In genomic region chr1:243917177-243917862, GRCh38 we compare ENCODE assay signal across 8 cellular contexts.
DNase-seq lines count a peak whose midpoint lies in the region; TF ChIP-seq lines count a peak whose summit lies in the region.

No MANE protein-coding gene starts in this region.

- H3K79me2 ChIP-seq in H9 (ENCODE audit: insufficient read depth, low read length) (no peaks in the 10 kb centered on the region), smooth muscle cell (ENCODE audit: low read depth) (no peaks in the 10 kb centered on the region)

- H3K14ac ChIP-seq in H9 (ENCODE audit: insufficient read depth, low read length): 0 out of 2 replicates have a peak overlapping the region, but pooled peaks have one; percentile 39

- H2AFZ ChIP-seq in H9 (ENCODE audit: low read length) (no peak overlapping the region), smooth muscle cell (ENCODE audit: low read depth) (peak overlapping the region; percentile 10)

- H3K4me1 ChIP-seq in H9 (ENCODE audit: insufficient read depth, low read length) (no peaks in the 10 kb centered on the region), smooth muscle cell (ENCODE audit: low read depth) (peaks cover 8% of the 10 kb centered on the region)

- H2BK15ac ChIP-seq in H9 (ENCODE audit: low read depth, low read length): no peak overlapping the region

- no peak overlapping the region for H4K5ac ChIP-seq in H9 (ENCODE audit: insufficient read length, low read depth, low read length)

- no peaks in the 10 kb centered on the region for H3K36me3 ChIP-seq in smooth muscle cell (ENCODE audit: low read depth)

- in situ Hi-C loops in ACHN (cut with HindIII; ENCODE audit: low pct_ligation_motif_present, low pct_unique_long_range_greater_than_20kb, low sequenced_read_pairs): no loop called here

- whole genome bisulfite sequencing in H9 (ENCODE audit: extremely low coverage, insufficient read length, low lambda C conversion rate): no CpG with 5 or more reads among the region's 58 CpGs
- WGBS in smooth muscle cell (ENCODE audit: low lambda C conversion rate): 1% methylated on average over 39 of the region's 58 CpGs

- H3K27me3 ChIP-seq in H9 (ENCODE audit: insufficient read depth, low read length) (peaks cover 4% of the 10 kb centered on the region; the same call in 1 of the 2 replicates), smooth muscle cell (ENCODE audit: low read depth) (peaks cover 16% of the 10 kb centered on the region)

- H4K91ac ChIP-seq in H9 (ENCODE audit: insufficient read length, low read depth, low read length): no peak overlapping the region

- H3K23ac ChIP-seq in H9 (ENCODE audit: insufficient read length, low read depth, low read length): no peak overlapping the region

- no peak overlapping the region for H3K27ac Mint-ChIP-seq in H9
- H3K27ac Mint-ChIP-seq in T-helper 2 cell treated with Interferon-gamma antibody and Interleukin-4, amounts not matched to agents 5 μg/mL and 100 μg/mL, for 36 hours: no peak overlapping the region

- H3K18ac ChIP-seq in H9 (ENCODE audit: insufficient read length, low read depth, low read length): peak overlapping the region; percentile 2

- no peaks in the 10 kb centered on the region for H3F3A ChIP-seq in smooth muscle cell (ENCODE audit: low read depth)

- H3K27ac ChIP-seq in H9 (ENCODE audit: insufficient read length, low read depth, low read length) (no peak overlapping the region), cingulate gyrus (ENCODE audit: low read depth, low read length) (peak overlapping the region; percentile 73), smooth muscle cell (ENCODE audit: low read depth) (no peak overlapping the region)

- no peak overlapping the region for H3T11ph ChIP-seq in H9 (ENCODE audit: low read length)

- peak overlapping the region; percentile 44 for H3K4me2 ChIP-seq in H9 (ENCODE audit: insufficient read depth, insufficient read length, low read length)
- peak overlapping the region; percentile 87 for H3K4me2 ChIP-seq in smooth muscle cell

- no peak overlapping the region for H3K9ac ChIP-seq in H9 (ENCODE audit: extremely low read depth, insufficient read length, low read length)
- peak overlapping the region; percentile 15 for H3K9ac ChIP-seq in smooth muscle cell (ENCODE audit: low read depth)

- H2BK120ac ChIP-seq in H9 (ENCODE audit: low read depth, low read length, poor library complexity, severe bottlenecking): no peak overlapping the region

- no peak overlapping the region for H2BK12ac ChIP-seq in H9 (ENCODE audit: insufficient read length, low read depth, low read length)

- peaks cover 54% of the 10 kb centered on the region for H3K27me3 Mint-ChIP-seq in H9 (ENCODE audit: low read depth)
- H3K27me3 Mint-ChIP-seq in T-helper 2 cell treated with Interferon-gamma antibody and Interleukin-4, amounts not matched to agents 5 μg/mL and 100 μg/mL, for 36 hours (ENCODE audit: low read depth): peaks cover 59% of the 10 kb centered on the region

- H3K4me3 Mint-ChIP-seq in H9: peak overlapping the region; percentile 59 to 77
- H3K4me3 Mint-ChIP-seq in T-helper 2 cell treated with Interferon-gamma antibody and Interleukin-4, amounts not matched to agents 5 μg/mL and 100 μg/mL, for 36 hours: peak overlapping the region; percentile 78

- H3K36me3 Mint-ChIP-seq in H9 (ENCODE audit: insufficient read depth in 1 of 3, low read depth in 3 of 3): no peaks in the 10 kb centered on the region; a peak in 1 of 7 replicates
- no peaks in the 10 kb centered on the region for H3K36me3 Mint-ChIP-seq in T-helper 2 cell treated with Interferon-gamma antibody and Interleukin-4, amounts not matched to agents 5 μg/mL and 100 μg/mL, for 36 hours (ENCODE audit: low read depth)

- peaks cover 0 to 3% of the 10 kb centered on the region in 2 experiments; a peak in 1 of 5 replicates for H3K9me3 Mint-ChIP-seq in H9
- H3K9me3 Mint-ChIP-seq in T-helper 2 cell treated with Interferon-gamma antibody and Interleukin-4, amounts not matched to agents 5 μg/mL and 100 μg/mL, for 36 hours: no peaks in the 10 kb centered on the region

- DNase-seq in ACHN (peak; percentile 80), H9 (peak; percentile 62), kidney glomerular epithelial cell (lab: John Stamatoyannopoulos, UW) (peak; percentile 43), smooth muscle cell (lab: John Stamatoyannopoulos, UW; ENCODE audit: unreplicated experiment) (no peak), NCI-H774 (lab: John Stamatoyannopoulos, UW) (no peak)
- no peak for DNase-seq in T-helper 2 cell treated with Interferon-gamma antibody and Interleukin-4, amounts not matched to agents 5 μg/mL and 100 μg/mL, for 36 hours (ENCODE audit: low spot score)
- DNase-seq in activated CD4-positive, CD25-positive, alpha-beta regulatory T cell treated with anti-CD3 and anti-CD28 coated beads, Interleukin-2, amount 50 U/mL, for 72 hours: no peak

- no peak for TF ChIP-seq CTCF in H9 (conservative IDR thresholded peaks at IDR 0.05)
- TF ChIP-seq CTCF in smooth muscle cell (IDR thresholded peaks at IDR 0.05; ENCODE audit: borderline replicate concordance, insufficient read depth, poor library complexity, severe bottlenecking): no peak

- H2BK5ac ChIP-seq in H9 (ENCODE audit: insufficient read length, low read length): no peak overlapping the region

- H3K79me1 ChIP-seq in H9 (ENCODE audit: insufficient read depth, low read depth, low read length, poor library complexity, severe bottlenecking): no peaks in the 10 kb centered on the region

- no peak overlapping the region for H3K4ac ChIP-seq in H9 (ENCODE audit: low read depth, low read length)

- H3K56ac ChIP-seq in H9 (ENCODE audit: insufficient read length, low read depth, low read length): no peak overlapping the region

- H4K8ac ChIP-seq in H9 (replicated peaks; ENCODE audit: insufficient read length, low read depth, low read length): no peak overlapping the region

- H3K4me1 Mint-ChIP-seq in H9: peaks cover 14 to 19% of the 10 kb centered on the region in 2 experiments
- peaks cover 17% of the 10 kb centered on the region for H3K4me1 Mint-ChIP-seq in T-helper 2 cell treated with Interferon-gamma antibody and Interleukin-4, amounts not matched to agents 5 μg/mL and 100 μg/mL, for 36 hours (ENCODE audit: low read depth)

- no peak overlapping the region for H2BK20ac ChIP-seq in H9 (ENCODE audit: low read depth, low read length, poor library complexity, severe bottlenecking)

- peaks cover 3% of the 10 kb centered on the region for H4K20me1 ChIP-seq in H9 (ENCODE audit: control insufficient read depth, insufficient read depth, insufficient read length)
- no peaks in the 10 kb centered on the region for H4K20me1 ChIP-seq in smooth muscle cell (ENCODE audit: low read depth)

- H2AK5ac ChIP-seq in H9 (ENCODE audit: insufficient read length, low read length): no peak overlapping the region

- H3K9me3 ChIP-seq in H9 (ENCODE audit: control insufficient read depth, low read depth, low read length) (no peaks in the 10 kb centered on the region), smooth muscle cell (replicated peaks; ENCODE audit: low read depth) (no peaks in the 10 kb centered on the region)

- H3K4me3 ChIP-seq in smooth muscle cell: peak overlapping the region; percentile 47

- no peaks in the 10 kb centered on the region for H3K23me2 ChIP-seq in H9 (ENCODE audit: insufficient read length, low read depth, low read length, poor library complexity, severe bottlenecking)

Comparison
In these comparisons a context has a peak if more than half of its experiments do, and no peak if none do; other contexts are left out.
1. DNase-seq: peak in ACHN (single experiment), H9 (single experiment) and kidney glomerular epithelial cell (single experiment); none in T-helper 2 cell treated with Interferon-gamma antibody and Interleukin-4, amounts not matched to agents 5 μg/mL and 100 μg/mL, for 36 hours (single experiment), smooth muscle cell (single experiment), NCI-H774 (single experiment) and activated CD4-positive, CD25-positive, alpha-beta regulatory T cell treated with anti-CD3 and anti-CD28 coated beads, Interleukin-2, amount 50 U/mL, for 72 hours (single experiment).